ENCODE assay signal across 11 cellular contexts in the genomic region with DNA sequence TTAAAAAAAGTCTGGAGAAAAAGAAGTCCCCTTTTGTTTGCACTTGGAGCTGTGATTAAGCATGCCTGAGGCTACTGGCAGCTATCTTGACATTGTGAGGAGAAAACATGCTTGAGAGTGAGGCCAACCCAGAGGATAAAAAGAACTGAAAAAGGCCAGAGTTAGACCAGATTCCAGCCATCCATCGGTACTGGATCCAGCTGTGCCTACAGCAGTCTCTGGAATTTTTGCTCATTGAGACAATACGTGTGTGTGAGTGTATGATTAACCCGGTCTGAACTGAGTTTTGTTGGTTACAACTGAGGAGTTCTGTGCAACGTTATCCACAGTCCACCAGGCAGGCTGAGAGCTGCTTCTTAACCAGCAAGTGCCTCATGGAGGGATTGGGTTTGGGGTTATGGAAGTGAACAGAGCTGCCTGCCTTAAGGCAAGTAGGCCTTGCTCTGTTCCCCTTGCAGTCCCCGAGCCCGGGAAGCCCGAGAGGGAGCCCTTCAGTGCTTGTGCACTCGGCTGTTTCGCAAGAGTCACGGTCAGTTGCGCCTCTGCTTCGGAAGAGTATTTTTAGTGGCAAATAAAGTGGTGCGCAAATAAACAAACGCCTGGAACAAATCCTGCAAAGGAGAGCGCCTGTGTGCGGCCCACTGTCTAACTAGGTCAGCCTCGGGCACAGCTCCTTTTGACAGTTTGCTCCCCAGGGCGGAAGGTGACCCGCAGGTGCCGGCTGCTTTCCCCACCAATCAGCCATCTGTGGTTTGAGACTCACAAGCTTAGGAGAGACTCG. TPM values are rescaled to one million over a fixed set of nuclear protein-coding genes. Genes with fewer than 3 reads are reported as not detected.
DNase-seq lines count a peak whose midpoint lies in the region; ATAC-seq, FAIRE-seq and TF ChIP-seq lines count a peak whose summit lies in the region.
"Had no signal": no experiment of that assay in that cellular context is flagged by ENCODE, and none has a peak within 500 bp of the region (broad histone marks: within the 10 kb centered on the region; RNA-seq: fewer than 3 reads in every experiment).

No MANE protein-coding gene starts in this region.

- TF ChIP-seq POLR2A in esophagus muscularis mucosa (IDR thresholded peaks at IDR 0.05; ENCODE audit: low read depth): no peak

- H3K27me3 ChIP-seq in pancreas (no peaks in the 10 kb centered on the region), esophagus muscularis mucosa (no peaks in the 10 kb centered on the region)

- H3K27ac ChIP-seq in pancreas (peak overlapping the region in 1 of 4 donors; percentile 23), esophagus muscularis mucosa (replicated peaks in 1 of 4) (no peak overlapping the region)

- TF ChIP-seq EP300 in esophagus muscularis mucosa (IDR thresholded peaks at IDR 0.05): no peak

- no peak for FAIRE-seq in pancreas (lab: Jason Lieb, UNC)

- DNase-seq in DMS79 (lab: John Stamatoyannopoulos, UW) (peak; percentile 86), NCI-H510A treated with DMSO at 0.1 percent for 48 hours (lab: John Stamatoyannopoulos, UW) (peak; percentile 68), fibroblast of gingiva (ENCODE audit: low read depth) (peak; percentile 40), pancreas (peak in 1 of 6 donors; percentile 53), amniotic stem cell (lab: John Stamatoyannopoulos, UW) (no peak), ecto neural progenitor cell (ENCODE audit: low spot score) (no peak), esophagus muscularis mucosa (ENCODE audit: extremely low spot score) (no peak)
- DNase-seq: activated CD4-positive, CD25-positive, alpha-beta regulatory T cell; stimulated activated CD4-positive, alpha-beta T cell treated with anti-CD3 and anti-CD28 coated beads, Interleukin-4, amount 100 ng/mL, for 1 hour had no signal

- H3K9me3 ChIP-seq in pancreas: no peaks in the 10 kb centered on the region
- H3K9me3 ChIP-seq in esophagus muscularis mucosa: no peaks in the 10 kb centered on the region
- H3K9me3 ChIP-seq: HAP-1 had no signal

- H3K4me3 ChIP-seq in pancreas: no peak overlapping the region
- H3K4me3 ChIP-seq in esophagus muscularis mucosa: no peak overlapping the region
- H3K4me3 ChIP-seq: HAP-1 had no signal

- WGBS in pancreas, 2 donors: 61 to 64% methylated on average over 21 of the region's 21 CpGs
- 75% methylated on average over 21 of the region's 21 CpGs for WGBS in esophagus muscularis mucosa

- peak in 3 of 4 donors; percentile 39 to 77 (median 61) for ATAC-seq in pancreas
- ATAC-seq in GM18870 (IDR thresholded peaks at IDR 0.05; ENCODE audit: unreplicated experiment): no peak

- TF ChIP-seq CTCF in pancreas (IDR thresholded peaks at IDR 0.05): no peak
- TF ChIP-seq CTCF in esophagus muscularis mucosa (IDR thresholded peaks at IDR 0.05): no peak

- H3K4me1 ChIP-seq in pancreas (no peaks in the 10 kb centered on the region), esophagus muscularis mucosa (peaks cover 0 to 4% (median 3%) of the 10 kb centered on the region in 4 donors)
- H3K4me1 ChIP-seq: HAP-1 had no signal

- intact Hi-C loops in pancreas (cut with DNase I): no loop called here
- intact Hi-C loops in esophagus muscularis mucosa (cut with DNase I): no loop called here

- H3K36me3 ChIP-seq in pancreas: no peaks in the 10 kb centered on the region
- no peaks in the 10 kb centered on the region for H3K36me3 ChIP-seq in esophagus muscularis mucosa
- H3K36me3 ChIP-seq: HAP-1 had no signal

RNA-seq across cellular contexts. Expression of a gene that starts 57.1 kb away (rescaled TPM):
- total RNA-seq in pancreas (1 to 10 TPM in 2 of 6 donors, under 1 TPM in 4; 0.22 to 1.7 (median 0.73) TPM), esophagus muscularis mucosa (10 to 100 TPM in 2 of 4 donors, 1 to 10 TPM in 2; 4.6 to 13.7 (median 9.7) TPM)
- under 1 TPM; 0.38 to 0.72 TPM for polyA plus RNA-seq in pancreas

Comparison
In these comparisons a context has a peak if more than half of its experiments do, and no peak if none do; other contexts are left out.
1. DNase-seq: peak in DMS79 (single experiment), NCI-H510A treated with DMSO at 0.1 percent for 48 hours (single experiment) and fibroblast of gingiva (single experiment); none in amniotic stem cell (single experiment), ecto neural progenitor cell (single experiment) and esophagus muscularis mucosa (single experiment).